ENCODE assay signal across 2 cellular contexts in genomic region chr19:39841041-39841440, GRCh38.
TF ChIP-seq lines count a peak whose summit lies in the region.

No MANE protein-coding gene starts in this region.

TF ChIP-seq in WTC11, 78 proteins besides CTCF, POLR2A, EP300 and RAD21:
- no peak for TF ChIP-seq CBFB (CRISPR knock-in tag; IDR thresholded peaks at IDR 0.05; ENCODE audit: low read depth)
- TF ChIP-seq ZNF121 (CRISPR knock-in tag; IDR thresholded peaks at IDR 0.05) = peak; percentile 44; the same call in 1 of the 2 replicates

TF ChIP-seq in H1, 55 proteins besides CTCF, POLR2A, EP300 and RAD21:
- no peak for TF ChIP-seq RXRA (IDR thresholded peaks at IDR 0.05; ENCODE audit: insufficient read depth, low read depth, low read length)
- TF ChIP-seq BCL11A (IDR thresholded peaks at IDR 0.05; ENCODE audit: low read depth in 2 of 2, low read length in 2 of 2) = no peak
- TF ChIP-seq SUZ12 (IDR thresholded peaks at IDR 0.05; ENCODE audit: low read length) = no peak
- no peak for TF ChIP-seq BRCA1 (IDR thresholded peaks at IDR 0.05; ENCODE audit: low read depth, low read length)
